8 cellular contexts compared by ENCODE assay signal in the genomic region with DNA sequence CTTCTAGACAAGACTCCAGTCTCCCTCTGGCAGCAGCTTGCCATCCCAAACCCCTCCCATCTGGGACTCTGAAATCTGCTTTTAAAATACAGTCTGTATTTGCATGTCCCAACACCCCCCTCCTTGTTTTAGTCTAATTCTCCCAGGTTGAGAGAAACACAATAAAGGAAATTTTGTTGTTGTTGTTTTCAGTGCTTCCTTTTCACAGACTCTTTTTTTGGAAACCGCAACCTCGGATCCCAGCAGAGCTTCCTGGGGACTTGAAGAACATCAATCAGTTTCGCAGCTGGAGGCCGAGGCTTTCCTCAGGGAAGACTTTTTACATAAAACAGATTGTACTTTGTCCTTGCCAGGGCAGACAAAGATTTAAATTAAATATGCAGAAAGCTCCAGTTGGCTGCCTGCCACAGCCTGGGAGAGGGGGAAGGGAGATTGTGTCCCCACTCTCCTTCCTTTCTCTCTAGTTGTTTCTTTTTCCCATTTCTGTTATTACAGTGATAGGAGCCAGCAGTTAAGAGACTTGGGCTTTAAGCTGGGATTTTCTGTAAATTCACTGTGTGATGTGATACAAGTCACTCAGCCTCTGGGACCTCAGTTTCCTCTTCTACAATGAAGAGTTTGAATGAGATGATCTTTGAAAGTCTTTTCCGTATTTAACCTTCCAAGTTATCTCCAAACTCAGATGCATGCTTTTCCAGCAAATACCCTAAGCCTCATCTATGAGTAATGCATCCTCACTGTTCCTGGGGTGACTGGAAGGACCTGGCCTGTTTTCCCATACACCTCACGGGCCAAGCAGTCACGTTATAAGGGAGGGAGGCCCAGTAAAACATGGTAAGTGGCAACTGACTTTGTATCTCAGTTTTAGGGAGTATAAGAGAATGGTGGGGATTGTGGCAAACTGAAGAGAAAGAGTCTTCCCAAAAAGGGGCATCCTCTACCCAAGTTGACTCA.
DNase-seq lines count a peak whose midpoint lies in the region; ATAC-seq lines count a peak whose summit lies in the region.

No MANE protein-coding gene starts in this region.

- H3K9ac ChIP-seq in neuronal stem cell (ENCODE audit: low read depth, low read length, poor library complexity): no peak overlapping the region

- no peak overlapping the region for H2BK15ac ChIP-seq in neuronal stem cell (ENCODE audit: low read length)

- H3K4ac ChIP-seq in neuronal stem cell (ENCODE audit: low read length): no peak overlapping the region

- no peaks in the 10 kb centered on the region for H3K9me3 ChIP-seq in neuronal stem cell (replicated peaks in 1 of 2; ENCODE audit: control insufficient read depth in 2 of 2, insufficient read depth in 1 of 2, low read depth in 1 of 2, low read length in 2 of 2)

- H3K36me3 ChIP-seq in neuronal stem cell (replicated peaks in 1 of 2; ENCODE audit: control insufficient read depth in 2 of 2, insufficient read depth in 2 of 2, low read length in 2 of 2): no peaks in the 10 kb centered on the region

- no peak overlapping the region for H3K14ac ChIP-seq in neuronal stem cell (ENCODE audit: low read length)

- peak; percentile 72 for DNase-seq in Daoy (ENCODE audit: low read depth)
- DNase-seq in NCI-H69 (lab: John Stamatoyannopoulos, UW): peak; percentile 96
- peak; percentile 64 for DNase-seq in fibroblast of gingiva (ENCODE audit: low read depth)
- DNase-seq in neuronal stem cell (ENCODE audit: low spot score): peak; percentile 20
- no peak for DNase-seq in NOMO-1 treated with dmso at 0.1 percent for 144 hours (lab: John Stamatoyannopoulos, UW; ENCODE audit: unreplicated experiment)
- no peak for DNase-seq in activated gamma-delta T cell (lab: John Stamatoyannopoulos, UW)

- H2AK5ac ChIP-seq in neuronal stem cell (ENCODE audit: low read depth, low read length): no peak overlapping the region

- no peak for ATAC-seq in HG03108 (IDR thresholded peaks at IDR 0.05; ENCODE audit: unreplicated experiment)
- ATAC-seq in GM21529 (IDR thresholded peaks at IDR 0.05; ENCODE audit: unreplicated experiment): no peak

- H3K4me2 ChIP-seq in neuronal stem cell (ENCODE audit: insufficient read depth, low read length, poor library complexity, severe bottlenecking): no peak overlapping the region

- H4K91ac ChIP-seq in neuronal stem cell (ENCODE audit: low read depth, low read length, poor library complexity): peak overlapping the region; percentile 22

- peak overlapping the region; percentile 77 for H2AFZ ChIP-seq in neuronal stem cell (ENCODE audit: low read length)

- no peak overlapping the region for H4K8ac ChIP-seq in neuronal stem cell (ENCODE audit: low read depth, low read length)

- peak overlapping the region in 1 of 2 donors; percentile 19 for H3K4me3 ChIP-seq in neuronal stem cell (ENCODE audit: low read length in 2 of 2)

- no peaks in the 10 kb centered on the region for H3K79me1 ChIP-seq in neuronal stem cell (ENCODE audit: low read depth, low read length)

- no peak overlapping the region for H2BK120ac ChIP-seq in neuronal stem cell (ENCODE audit: low read depth, low read length)

- no peak overlapping the region for H2BK12ac ChIP-seq in neuronal stem cell (ENCODE audit: low read length)

- no peak overlapping the region for H3K18ac ChIP-seq in neuronal stem cell (ENCODE audit: low read length)

- H2BK5ac ChIP-seq in neuronal stem cell (ENCODE audit: low read length): no peak overlapping the region

- no peaks in the 10 kb centered on the region for H3K27me3 ChIP-seq in neuronal stem cell (ENCODE audit: control insufficient read depth in 3 of 3, insufficient read depth in 3 of 3, low read depth in 1 of 3, low read length in 3 of 3)

- WGBS in neuronal stem cell (ENCODE audit: extremely low coverage in 2 of 2, insufficient read length in 2 of 2, insufficient replicate concordance in 1 of 2), 2 donors: no CpG with 5 or more reads among the region's 7 CpGs

- peak overlapping the region; percentile 20 for H3K27ac ChIP-seq in neuronal stem cell (replicated peaks; ENCODE audit: low read length)

- peaks cover 10 to 19% of the 10 kb centered on the region in 2 donors for H3K4me1 ChIP-seq in neuronal stem cell (ENCODE audit: control insufficient read depth in 2 of 2, insufficient read depth in 1 of 2, low read depth in 1 of 2, low read length in 2 of 2)

- H3K23ac ChIP-seq in neuronal stem cell (ENCODE audit: low read depth, low read length, poor library complexity): no peak overlapping the region

Comparison
In these comparisons a context has a peak if more than half of its experiments do, and no peak if none do; other contexts are left out.
1. DNase-seq: peak in Daoy (single experiment), NCI-H69 (single experiment), fibroblast of gingiva (single experiment) and neuronal stem cell (single experiment); none in NOMO-1 treated with dmso at 0.1 percent for 144 hours (single experiment) and activated gamma-delta T cell (single experiment).